Comparison of ENCODE assay signal across 19 cellular contexts in genomic region chr11:76228122-76229000, GRCh38. TPM values are rescaled to one million over a fixed set of nuclear protein-coding genes. Genes with fewer than 3 reads are reported as not detected.
A peak's percentile ranks its signal among the peaks of the same experiment; 100 is the strongest.
DNase-seq lines count a peak whose midpoint lies in the region; ATAC-seq, FAIRE-seq and TF ChIP-seq lines count a peak whose summit lies in the region.
"Had no signal": no experiment of that assay in that cellular context is flagged by ENCODE, and none has a peak within 500 bp of the region (broad histone marks: within the 10 kb centered on the region; RNA-seq: fewer than 3 reads in every experiment).

No MANE protein-coding gene starts in this region.

- no peak overlapping the region for H3K9ac ChIP-seq in kidney (ENCODE audit: low read length in 2 of 2)

- no peaks in the 10 kb centered on the region for H3K9me3 Mint-ChIP-seq in CD4-positive, alpha-beta memory T cell
- H3K9me3 Mint-ChIP-seq: CD4-positive, CD25-positive, alpha-beta regulatory T cell; HFFc6 had no signal

- no peak for TF ChIP-seq POLR2A in sigmoid colon (IDR thresholded peaks at IDR 0.05)

- no peaks in the 10 kb centered on the region for H3K36me3 Mint-ChIP-seq in CD4-positive, alpha-beta memory T cell
- H3K36me3 Mint-ChIP-seq: CD4-positive, CD25-positive, alpha-beta regulatory T cell had no signal

- 82 to 85% (median 84%) methylated on average over 20 of the region's 20 CpGs for WGBS in psoas muscle, 3 donors
- 72 to 84% methylated on average over 20 of the region's 20 CpGs for WGBS in sigmoid colon, 2 donors

- CTCF ChIA-PET in HEK293 (lab: Yijun Ruan, JAX): interaction anchor here (0.6 to 1.0 kb wide), 4 partner anchors 10 to 492 kb away, joined by 3 to 4 read pairs (median 3); no protein-coding TSS in a partner anchor
- CTCF ChIA-PET in CD4-positive, alpha-beta memory T cell (lab: Charles Lee; ENCODE audit: partially characterized antibody): interaction anchor here (0.9 kb wide), 1 partner anchor 19 kb away, joined by 3 read pairs; no protein-coding TSS in a partner anchor

- H3K27me3 Mint-ChIP-seq in CD4-positive, alpha-beta memory T cell: no peaks in the 10 kb centered on the region

- TF ChIP-seq CTCF in HEK293 (tag by site-specific recombination; IDR thresholded peaks at IDR 0.05) (no peak), kidney (IDR thresholded peaks at IDR 0.05; ENCODE audit: borderline replicate concordance, extremely low read depth, insufficient read depth) (no peak), psoas muscle (IDR thresholded peaks at IDR 0.05) (no peak), sigmoid colon (IDR thresholded peaks at IDR 0.05) (no peak)

- peak overlapping the region in 1 of 7 donors; percentile 55 for H3K27ac Mint-ChIP-seq in CD4-positive, alpha-beta memory T cell
- H3K27ac Mint-ChIP-seq: HFFc6 had no signal

- H3K4me3 ChIP-seq in HEK293 (ENCODE audit: low read depth, low read length) (no peak overlapping the region), kidney (ENCODE audit: low read length in 2 of 2) (no peak overlapping the region), psoas muscle (no peak overlapping the region), sigmoid colon (no peak overlapping the region)
- no peak overlapping the region for H3K4me3 ChIP-seq in CD4-positive, alpha-beta memory T cell (ENCODE audit: low read length in 2 of 2)
- H3K4me3 ChIP-seq: SK-N-MC had no signal

- H3K27me3 ChIP-seq in psoas muscle (ENCODE audit: insufficient read depth in 3 of 3, low read length in 2 of 3) (no peaks in the 10 kb centered on the region), sigmoid colon (no peaks in the 10 kb centered on the region)
- H3K27me3 ChIP-seq in CD4-positive, alpha-beta memory T cell (ENCODE audit: insufficient read depth, low read length): no peaks in the 10 kb centered on the region

- no peak overlapping the region for H3K4me3 Mint-ChIP-seq in CD4-positive, alpha-beta memory T cell
- H3K4me3 Mint-ChIP-seq: HFFc6 had no signal

- intact Hi-C loops in kidney (cut with DNase I) (no loop called here), psoas muscle (cut with DNase I) (no loop called here), sigmoid colon (cut with DNase I) (no loop called here)
- intact Hi-C loops in CD4-positive, alpha-beta memory T cell (cut with micrococcal nuclease): no loop called here

- no peak for TF ChIP-seq EP300 in sigmoid colon (IDR thresholded peaks at IDR 0.05)

- H3K36me3 ChIP-seq in HEK293 (ENCODE audit: control insufficient read depth in 2 of 2, insufficient read depth in 1 of 2, low read length in 2 of 2) (no peaks in the 10 kb centered on the region), kidney (ENCODE audit: control insufficient read depth in 1 of 2, insufficient read depth in 2 of 2, low read length in 2 of 2) (no peaks in the 10 kb centered on the region), psoas muscle (ENCODE audit: insufficient read depth in 1 of 2, low read depth in 1 of 2) (no peaks in the 10 kb centered on the region), sigmoid colon (no peaks in the 10 kb centered on the region)
- no peaks in the 10 kb centered on the region for H3K36me3 ChIP-seq in CD4-positive, alpha-beta memory T cell (ENCODE audit: insufficient read depth, low read length)

- H3K9me3 ChIP-seq in HEK293 (ENCODE audit: control insufficient read depth, insufficient read depth, low read depth, low read length) (no peaks in the 10 kb centered on the region), kidney (ENCODE audit: control insufficient read depth in 1 of 2, low read length in 2 of 2) (no peaks in the 10 kb centered on the region), psoas muscle (no peaks in the 10 kb centered on the region), sigmoid colon (no peaks in the 10 kb centered on the region)
- no peaks in the 10 kb centered on the region for H3K9me3 ChIP-seq in CD4-positive, alpha-beta memory T cell (ENCODE audit: control insufficient read depth in 1 of 2, low read length in 2 of 2)

- H3K4me1 ChIP-seq in HEK293 (ENCODE audit: control insufficient read depth, insufficient read depth, low read length) (no peaks in the 10 kb centered on the region), kidney (ENCODE audit: control insufficient read depth in 1 of 2, insufficient read depth in 1 of 2, low read depth in 1 of 2, low read length in 2 of 2) (peaks cover 0 to 2% of the 10 kb centered on the region in 2 donors), psoas muscle (peaks cover 5% of the 10 kb centered on the region), sigmoid colon (no peaks in the 10 kb centered on the region)
- H3K4me1 ChIP-seq in CD4-positive, alpha-beta memory T cell (ENCODE audit: insufficient read depth, low read length): peaks cover 26% of the 10 kb centered on the region

- FAIRE-seq in kidney (lab: Jason Lieb, UNC): no peak

- peaks cover 15 to 30% (median 22%) of the 10 kb centered on the region in 4 donors for H3K4me1 Mint-ChIP-seq in CD4-positive, alpha-beta memory T cell

- POLR2A ChIA-PET in HEK293 (lab: Yijun Ruan, JAX): no interaction called here
- POLR2A ChIA-PET in CD4-positive, alpha-beta memory T cell (lab: Charles Lee; ENCODE audit: partially characterized antibody): no interaction called here

- DNase-seq in SK-N-DZ (ENCODE audit: low spot score) (peak; percentile 62), kidney (peak; percentile 29), psoas muscle (peak; percentile 7 to 36), sigmoid colon (no peak)
- DNase-seq in CD4-positive, alpha-beta memory T cell: no peak
- DNase-seq: AML-193; CD4-positive, CD25-positive, alpha-beta regulatory T cell; DND-41; GDM1; GOT3; HFFc6; IMR-90; NCI-H1436 treated with DMSO at 0.1 percent for 48 hours; NCI-H2081; NCI-H2227 treated with DMSO at 0.1 percent for 48 hours; NCI-H526 had no signal

- no peak for ATAC-seq in psoas muscle
- no peak for ATAC-seq in HG03139 (IDR thresholded peaks at IDR 0.05; ENCODE audit: unreplicated experiment)

- no peak overlapping the region for H3K27ac ChIP-seq in HEK293 (ENCODE audit: extremely low read depth, low read depth, low read length)
- H3K27ac ChIP-seq in kidney (ENCODE audit: low read depth in 2 of 2, low read length in 2 of 2): peak overlapping the region in 1 of 2 donors; percentile 46
- no peak overlapping the region for H3K27ac ChIP-seq in psoas muscle
- no peak overlapping the region for H3K27ac ChIP-seq in CD4-positive, alpha-beta memory T cell (ENCODE audit: low read depth, low read length)
- H3K27ac ChIP-seq in sigmoid colon: no peak overlapping the region
- H3K27ac ChIP-seq: SK-N-MC had no signal

TF ChIP-seq in HEK293, 187 proteins besides CTCF, POLR2A, EP300 and RAD21:
- TF ChIP-seq ZBTB7A (tag by site-specific recombination; IDR thresholded peaks at IDR 0.05; ENCODE audit: low read depth) (no peak), ZNF768 (tag by site-specific recombination; IDR thresholded peaks at IDR 0.05) (peak; percentile 36; the same call in 1 of the 2 replicates)
TF ChIP-seq in HEK293: peak in this region for 1.

RNA-seq across cellular contexts. Expression of gene WNT11, which starts 22.1 kb away (rescaled TPM):
- polyA plus RNA-seq in SK-N-DZ (2014; cell fraction: cytosol; rRNA removed): 0.47 and 0.64 TPM in 2 replicates
- polyA plus RNA-seq in SK-N-DZ (2014; cell fraction: nucleus; rRNA removed): 0.39 TPM in 1 of 2 replicates, not detected in the other
- total RNA-seq in kidney (2.2 TPM), psoas muscle (10 to 100 TPM in 1 of 4 donors, 1 to 10 TPM in 3; 6.4 to 13.0 (median 8.0) TPM), sigmoid colon (1 to 10 TPM; 1.1 to 8.9 (median 4.9) TPM)
- polyA plus RNA-seq in kidney (ENCODE audit: insufficient read depth, low read depth, low replicate concordance) (0.80 TPM), psoas muscle (1 to 10 TPM; 4.5 to 6.5 (median 4.8) TPM), sigmoid colon (1 to 10 TPM in 2 of 3 donors, under 1 TPM in 1; 0.92 to 2.2 (median 1.8) TPM)
- total RNA-seq in CD4-positive, alpha-beta memory T cell: under 1 TPM in 1 of 2 experiments, not detected in 1; 0.93 TPM
- polyA plus RNA-seq in CD4-positive, alpha-beta memory T cell: under 1 TPM in 1 of 2 donors, not detected in 1; 0.16 TPM
- total RNA-seq: CD4-positive, CD25-positive, alpha-beta regulatory T cell; HFFc6; IMR-90 had no signal

Comparison
In these comparisons a context has a peak if more than half of its experiments do, and no peak if none do; other contexts are left out.
1. DNase-seq: peak in SK-N-DZ (single experiment), kidney (single experiment) and psoas muscle (2 of 2); none in CD4-positive, alpha-beta memory T cell (0 of 5) and sigmoid colon (single experiment).